ENCODE assay signal across 27 cellular contexts in genomic region chr2:204877691-204878090, GRCh38.
"Had no signal": no experiment of that assay in that cellular context is flagged by ENCODE, and none has a peak within 500 bp of the region (broad histone marks: within the 10 kb centered on the region; RNA-seq: fewer than 3 reads in every experiment).

No MANE protein-coding gene starts in this region.

- H3K9me3 Mint-ChIP-seq: effector memory CD8-positive, alpha-beta T cell; nephron; neural progenitor cell had no signal

- H3K4me3 Mint-ChIP-seq: effector memory CD8-positive, alpha-beta T cell; mesothelial cell of epicardium; naive B cell; nephron; neural progenitor cell; stimulated activated naive B cell treated with anti-CD40 and anti-IgM and Interleukin-4, amounts not matched to agents 10 μg/mL and 1 μg/mL and 100 μg/mL, for 72 hours; stimulated activated naive CD8-positive, alpha-beta T cell treated with anti-CD3 and anti-CD28 coated beads, Interleukin-15, Interleukin-2, amounts not matched to agents 100 ng/mL and 50 ng/mL, for 24 hours had no signal

- H3K9me3 ChIP-seq: esophagus squamous epithelium, heart right ventricle, left lung, mucosa of descending colon, right lobe of liver, thoracic aorta, transverse colon, upper lobe of right lung, uterus had no signal

- H3K36me3 ChIP-seq: esophagus squamous epithelium, heart right ventricle, left lung, neural progenitor cell, right lobe of liver, thoracic aorta, transverse colon, upper lobe of right lung, uterus had no signal

- H3K4me3 ChIP-seq: esophagus squamous epithelium, heart right ventricle, left lung, mucosa of descending colon, neural progenitor cell, right lobe of liver, thoracic aorta, transverse colon, upper lobe of right lung, uterus had no signal

- DNase-seq: effector memory CD8-positive, alpha-beta T cell; erythroblast; esophagus squamous epithelium; foreskin melanocyte; glutamatergic neuron; heart right ventricle; hippocampal formation; left cardiac atrium; left lung; mesenchymal stem cell; mucosa of descending colon; naive B cell; right lobe of liver; small intestine; stimulated activated CD4-positive, alpha-beta T cell treated with anti-CD3 and anti-CD28 coated beads, Interleukin-15, amount 100 ng/mL, for 24 hours; stimulated activated CD4-positive, alpha-beta T cell treated with anti-CD3 and anti-CD28 coated beads, Interleukin-2, amount 100 ng/mL, for 48 hours; stimulated activated naive B cell treated with anti-CD40 and anti-IgM and Interleukin-4, amounts not matched to agents 10 μg/mL and 1 μg/mL and 100 μg/mL, for 72 hours; transverse colon; upper lobe of right lung; uterus had no signal

- H3K36me3 Mint-ChIP-seq: mesothelial cell of epicardium; naive B cell; neural progenitor cell; stimulated activated naive B cell treated with anti-CD40 and anti-IgM and Interleukin-4, amounts not matched to agents 10 μg/mL and 1 μg/mL and 100 μg/mL, for 72 hours had no signal

- H3K4me1 ChIP-seq: esophagus squamous epithelium, heart right ventricle, left lung, right lobe of liver, upper lobe of right lung, uterus had no signal

- H3K27me3 ChIP-seq: esophagus squamous epithelium, heart right ventricle, left lung, neural progenitor cell, right lobe of liver, transverse colon, upper lobe of right lung, uterus had no signal

- H3K27me3 Mint-ChIP-seq: effector memory CD8-positive, alpha-beta T cell; naive B cell; progenitor cell of endocrine pancreas; stimulated activated naive B cell treated with anti-CD40 and anti-IgM and Interleukin-4, amounts not matched to agents 10 μg/mL and 1 μg/mL and 100 μg/mL, for 72 hours; stimulated activated naive CD8-positive, alpha-beta T cell treated with anti-CD3 and anti-CD28 coated beads, Interleukin-15, Interleukin-2, amounts not matched to agents 100 ng/mL and 50 ng/mL, for 24 hours had no signal

- H3K27ac ChIP-seq: esophagus squamous epithelium, heart right ventricle, left lung, neural progenitor cell, parathyroid adenoma, right lobe of liver, thoracic aorta, transverse colon, upper lobe of right lung, uterus had no signal

- H3K4me1 Mint-ChIP-seq: naive B cell; nephron; stimulated activated naive B cell treated with anti-CD40 and anti-IgM and Interleukin-4, amounts not matched to agents 10 μg/mL and 1 μg/mL and 100 μg/mL, for 72 hours had no signal

- ATAC-seq: effector memory CD8-positive, alpha-beta T cell; heart right ventricle; left cardiac atrium; left lung; mucosa of descending colon; right lobe of liver; stimulated activated naive B cell treated with anti-CD40 and anti-IgM and Interleukin-4, amounts not matched to agents 10 μg/mL and 1 μg/mL and 100 μg/mL, for 72 hours; upper lobe of right lung had no signal

- H3K27ac Mint-ChIP-seq: effector memory CD8-positive, alpha-beta T cell; mesothelial cell of epicardium; naive B cell; nephron; neural progenitor cell; progenitor cell of endocrine pancreas; stimulated activated naive B cell treated with anti-CD40 and anti-IgM and Interleukin-4, amounts not matched to agents 10 μg/mL and 1 μg/mL and 100 μg/mL, for 72 hours; stimulated activated naive CD8-positive, alpha-beta T cell treated with anti-CD3 and anti-CD28 coated beads, Interleukin-15, Interleukin-2, amounts not matched to agents 100 ng/mL and 50 ng/mL, for 24 hours had no signal
